In genomic region chr1:202958544-202959275, GRCh38 we compare ENCODE assay signal across 8 cellular contexts. TPM values are rescaled to one million over a fixed set of nuclear protein-coding genes. Genes with fewer than 3 reads are reported as not detected.
DNase-seq lines count a peak whose midpoint lies in the region; TF ChIP-seq lines count a peak whose summit lies in the region.

No MANE protein-coding gene starts in this region.

- in situ Hi-C loops in GM23248 (cut with MboI) = no loop called here

- TF ChIP-seq CTCF in AG04449 (IDR thresholded peaks at IDR 0.05; ENCODE audit: insufficient read depth, low read length, missing control alignments) = no peak
- no peak for TF ChIP-seq CTCF in VCaP (conservative IDR thresholded peaks at IDR 0.05)
- TF ChIP-seq CTCF in fibroblast of villous mesenchyme (IDR thresholded peaks at IDR 0.05; ENCODE audit: insufficient read depth, low read depth, low read length) = no peak

- peak overlapping the region; percentile 91 for H3K4me3 ChIP-seq in AG04449 (ENCODE audit: low read depth, low read length)
- H3K4me3 ChIP-seq in GM23248 = peak overlapping the region; percentile 92
- peak overlapping the region; percentile 86 for H3K4me3 ChIP-seq in fibroblast of villous mesenchyme (ENCODE audit: low read depth, low read length)
- peak overlapping the region; percentile 77 for H3K4me3 ChIP-seq in rectal smooth muscle tissue (ENCODE audit: low read length)

- CTCF ChIA-PET in AG04449 (lab: Yijun Ruan, JAX) = interaction anchor here (1.1 to 1.5 kb wide), 5 partner anchors 9 to 310 kb away, joined by 3 to 5 read pairs (median 4); partner anchors contain the start of gene CYB5R1

- H3K9ac ChIP-seq in GM23248 (peak overlapping the region; percentile 97), rectal smooth muscle tissue (ENCODE audit: low read length) (peak overlapping the region; percentile 35)

- H3F3A ChIP-seq in GM23248 (ENCODE audit: insufficient read depth) = peaks cover 26% of the 10 kb centered on the region

- H2AFZ ChIP-seq in GM23248 = peak overlapping the region; percentile 95

- H4K20me1 ChIP-seq in GM23248 (ENCODE audit: insufficient read depth) = no peaks in the 10 kb centered on the region

- DNase-seq in AG04449 (ENCODE audit: low read depth, low spot score) = no peak
- DNase-seq in GM23248 = no peak
- DNase-seq in fibroblast of villous mesenchyme (ENCODE audit: low read depth) = no peak
- no peak for DNase-seq in globus pallidus (ENCODE audit: low spot score)
- no peak for DNase-seq in NCI-H2227 (lab: John Stamatoyannopoulos, UW; ENCODE audit: unreplicated experiment)
- DNase-seq in activated CD8-positive, alpha-beta memory T cell treated with anti-CD3 and anti-CD28 coated beads for 24 hours = no peak

- peaks cover 43% of the 10 kb centered on the region for H3K79me2 ChIP-seq in GM23248 (ENCODE audit: insufficient read depth)

- H3K27me3 ChIP-seq in GM23248 (replicated peaks; ENCODE audit: insufficient read depth) (no peaks in the 10 kb centered on the region), rectal smooth muscle tissue (ENCODE audit: control insufficient read depth, insufficient read depth, low read length) (no peaks in the 10 kb centered on the region)

- no peaks in the 10 kb centered on the region for H3K9me3 ChIP-seq in GM23248 (ENCODE audit: low read depth)

- H3K9me2 ChIP-seq in GM23248 (ENCODE audit: insufficient read depth) = no peaks in the 10 kb centered on the region

- 7 to 9% methylated on average over 10 of the region's 10 CpGs for WGBS in GM23248 (ENCODE audit: low coverage in 1 of 2, low lambda C conversion rate in 2 of 2, missing lambda C conversion rate in 2 of 2), 2 experiments

- H3K36me3 ChIP-seq in GM23248 (ENCODE audit: low read depth) (no peaks in the 10 kb centered on the region), rectal smooth muscle tissue (ENCODE audit: control insufficient read depth, insufficient read depth, low read length) (peaks cover 11% of the 10 kb centered on the region)

- POLR2A ChIA-PET in AG04449 (lab: Yijun Ruan, JAX) = no interaction called here

- H3K27ac ChIP-seq in GM23248 = no peak overlapping the region
- peak overlapping the region; percentile 85 for H3K27ac ChIP-seq in VCaP
- peak overlapping the region; percentile 46 for H3K27ac ChIP-seq in rectal smooth muscle tissue (ENCODE audit: low read depth, low read length)

- peak overlapping the region; percentile 93 for H3K4me2 ChIP-seq in GM23248 (ENCODE audit: unreplicated experiment)

- peaks cover 21% of the 10 kb centered on the region for H3K4me1 ChIP-seq in GM23248 (ENCODE audit: insufficient read depth)
- H3K4me1 ChIP-seq in rectal smooth muscle tissue (ENCODE audit: control insufficient read depth, insufficient read depth, low read length) = peaks cover 5% of the 10 kb centered on the region

RNA-seq across cellular contexts. Expression of gene ADIPOR1, which starts 0.6 kb away (rescaled TPM):
- total RNA-seq in GM23248 (2014; rRNA removed; shearing (Covaris generic)) = 83.2 and 101 TPM in 2 replicates
- polyA plus RNA-seq in GM23248 (2016; fragmentation: Nextera tagmentation; extraction: Ambion mirVana) = 110 and 111 TPM in 2 replicates
- 66.7 and 118 TPM in 2 replicates for total RNA-seq in fibroblast of villous mesenchyme

RNA-seq across cellular contexts. Expression of gene CYB5R1, which starts 8.3 kb away (rescaled TPM):
- 28.7 and 32.9 TPM in 2 replicates for total RNA-seq in GM23248 (2014; rRNA removed; shearing (Covaris generic))
- polyA plus RNA-seq in GM23248 (2016; fragmentation: Nextera tagmentation; extraction: Ambion mirVana) = 40.7 and 45.9 TPM in 2 replicates
- total RNA-seq in fibroblast of villous mesenchyme = 35.8 and 47.5 TPM in 2 replicates

RNA-seq across cellular contexts. Expression of gene KLHL12, which starts 31.7 kb away (rescaled TPM):
- 20.8 and 21.4 TPM in 2 replicates for total RNA-seq in GM23248 (2014; rRNA removed; shearing (Covaris generic))
- 20.4 and 22.0 TPM in 2 replicates for polyA plus RNA-seq in GM23248 (2016; fragmentation: Nextera tagmentation; extraction: Ambion mirVana)
- 23.8 and 35.4 TPM in 2 replicates for total RNA-seq in fibroblast of villous mesenchyme

RNA-seq across cellular contexts. Expression of gene TMEM183A, which starts 48.5 kb away (rescaled TPM):
- 92.7 and 111 TPM in 2 replicates for total RNA-seq in GM23248 (2014; rRNA removed; shearing (Covaris generic))
- polyA plus RNA-seq in GM23248 (2016; fragmentation: Nextera tagmentation; extraction: Ambion mirVana) = 57.3 TPM in 2 replicates
- 102 and 139 TPM in 2 replicates for total RNA-seq in fibroblast of villous mesenchyme
